Comparison of ENCODE assay signal across 9 cellular contexts in genomic region chr20:50724851-50725721, GRCh38. TPM values are rescaled to one million over a fixed set of nuclear protein-coding genes. Genes with fewer than 3 reads are reported as not detected.
DNase-seq lines count a peak whose midpoint lies in the region; TF ChIP-seq lines count a peak whose summit lies in the region.
"Had no signal": no experiment of that assay in that cellular context is flagged by ENCODE, and none has a peak within 500 bp of the region (broad histone marks: within the 10 kb centered on the region; RNA-seq: fewer than 3 reads in every experiment).

No MANE protein-coding gene starts in this region.

- no peak overlapping the region for H2AFZ ChIP-seq in Karpas-422 (ENCODE audit: low read length)

- H3K9me3 Mint-ChIP-seq in nephron progenitor cell = no peaks in the 10 kb centered on the region
- H3K9me3 Mint-ChIP-seq: memory B cell had no signal

- no peaks in the 10 kb centered on the region for H3K27me3 ChIP-seq in ectodermal cell (ENCODE audit: control insufficient read depth, insufficient read depth, low read length, poor library complexity, severe bottlenecking)
- peaks cover 2% of the 10 kb centered on the region; the same call in 1 of the 2 replicates for H3K27me3 ChIP-seq in Karpas-422 (ENCODE audit: low read length)

- POLR2A ChIA-PET in GM10248 (lab: Yijun Ruan, JAX) = no interaction called here

- H4K20me1 ChIP-seq in Karpas-422 (ENCODE audit: insufficient read depth, low read depth, low read length) = no peaks in the 10 kb centered on the region

- H3K36me3 ChIP-seq in ectodermal cell (ENCODE audit: control insufficient read depth, insufficient read depth, low read length) = no peaks in the 10 kb centered on the region
- no peaks in the 10 kb centered on the region for H3K36me3 ChIP-seq in Karpas-422 (ENCODE audit: insufficient read depth, low read length)

- TF ChIP-seq CTCF in GM10248 (IDR thresholded peaks at IDR 0.05; ENCODE audit: control extremely low read depth, extremely low read depth, low read depth, missing control alignments) = no peak
- TF ChIP-seq CTCF in nephron progenitor cell (IDR thresholded peaks at IDR 0.05) = no peak

- no peak overlapping the region for H3K4me3 ChIP-seq in ectodermal cell (ENCODE audit: insufficient read depth, low read depth, low read length)
- no peak overlapping the region for H3K4me3 ChIP-seq in Karpas-422 (ENCODE audit: low read length)

- H3K36me3 Mint-ChIP-seq in nephron progenitor cell (ENCODE audit: low read depth) = no peaks in the 10 kb centered on the region
- H3K36me3 Mint-ChIP-seq: memory B cell had no signal

- 45 to 46% methylated on average over 14 of the region's 14 CpGs for WGBS in ectodermal cell, 2 experiments

- H3K27ac Mint-ChIP-seq in nephron progenitor cell = no peak overlapping the region
- H3K27ac Mint-ChIP-seq: memory B cell had no signal

- no peaks in the 10 kb centered on the region for H3K9me3 ChIP-seq in ectodermal cell (ENCODE audit: control insufficient read depth, low read length)
- H3K9me3 ChIP-seq in Karpas-422 (ENCODE audit: low read length) = no peaks in the 10 kb centered on the region

- no peak overlapping the region for H3K4me2 ChIP-seq in Karpas-422 (ENCODE audit: low read depth, low read length, poor library complexity, severe bottlenecking)

- peak; percentile 45 for DNase-seq in GM10248 (ENCODE audit: extremely low spot score)
- DNase-seq in SK-MEL-5 (ENCODE audit: low read depth, low spot score) = peak; percentile 83
- peak; percentile 64 for DNase-seq in nephron progenitor cell
- peak; percentile 93 for DNase-seq in stromal cell of bone marrow (ENCODE audit: low read depth)
- DNase-seq in G401 (ENCODE audit: low spot score) = no peak
- no peak for DNase-seq in effector CD4-positive, alpha-beta T cell
- DNase-seq in Karpas-422 = no peak

- H3K9me2 ChIP-seq in Karpas-422 (replicated peaks; ENCODE audit: insufficient read depth, low read length) = no peaks in the 10 kb centered on the region

- H3K4me1 Mint-ChIP-seq in nephron progenitor cell = peaks cover 53% of the 10 kb centered on the region
- H3K4me1 Mint-ChIP-seq: memory B cell had no signal

- H3K27ac ChIP-seq in ectodermal cell (ENCODE audit: insufficient read depth, low read depth, low read length, poor library complexity, severe bottlenecking) (peak overlapping the region; percentile 40), Karpas-422 (ENCODE audit: low read length) (no peak overlapping the region)

- no peak overlapping the region for H3K4me3 Mint-ChIP-seq in nephron progenitor cell
- H3K4me3 Mint-ChIP-seq: memory B cell had no signal

- peaks cover 4% of the 10 kb centered on the region for H3K27me3 Mint-ChIP-seq in nephron progenitor cell (ENCODE audit: low read depth, poor library complexity)

- peaks cover 16% of the 10 kb centered on the region for H3K4me1 ChIP-seq in ectodermal cell (ENCODE audit: control insufficient read depth, insufficient read depth, low read length)
- peaks cover under 1% of the 10 kb centered on the region; the same call in 1 of the 2 replicates for H3K4me1 ChIP-seq in Karpas-422 (ENCODE audit: low read length)

- H3K9ac ChIP-seq in Karpas-422 (ENCODE audit: low read length) = no peak overlapping the region

- in situ Hi-C loops in SK-MEL-5 (cut with HindIII; ENCODE audit: low pct_unique_long_range_greater_than_20kb, low sequenced_read_pairs) = no loop called here
- in situ Hi-C loops in G401 (cut with HindIII; ENCODE audit: low sequenced_read_pairs) = no loop called here

- no peaks in the 10 kb centered on the region for H3K79me2 ChIP-seq in Karpas-422 (ENCODE audit: low read length)

- CTCF ChIA-PET in GM10248 (lab: Yijun Ruan, JAX) = interaction anchor here (1.2 to 2.6 kb wide), 4 partner anchors 24 to 263 kb away, joined by 3 to 11 read pairs (median 4); no protein-coding TSS in a partner anchor

RNA-seq across cellular contexts. Expression of gene PARD6B, which starts 6.3 kb away (rescaled TPM):
- 4.8 and 5.9 TPM in 2 replicates for total RNA-seq in SK-MEL-5 (2014; rRNA removed; shearing (Covaris generic))
- polyA plus RNA-seq in SK-MEL-5 (2015; cell fraction: cytosol; rRNA removed) = 1.6 and 1.9 TPM in 2 replicates
- polyA plus RNA-seq in SK-MEL-5 (2015; cell fraction: nucleus; rRNA removed) = 2.3 and 2.6 TPM in 2 replicates
- 19.1 TPM for polyA plus RNA-seq in ectodermal cell (2013, experiment 1 of 4)
- 22.5 TPM for polyA plus RNA-seq in ectodermal cell (2013, experiment 2 of 4)
- 9.5 TPM for polyA plus RNA-seq in ectodermal cell (2013, experiment 3 of 4)
- polyA plus RNA-seq in ectodermal cell (2013, experiment 4 of 4) = 10.8 TPM
- 30.0 and 43.3 TPM in 2 replicates for total RNA-seq in G401 (2014; rRNA removed; shearing (Covaris generic))
- 2.6 and 5.9 TPM in 2 replicates for total RNA-seq in Karpas-422 (2014; rRNA removed; shearing (Covaris generic); ENCODE audit: low replicate concordance)

RNA-seq across cellular contexts. Expression of gene RIPOR3, which starts 33.7 kb away (rescaled TPM):
- total RNA-seq in SK-MEL-5 (2014; rRNA removed; shearing (Covaris generic)) = not detected in 2 replicates
- not detected in 2 replicates for polyA plus RNA-seq in SK-MEL-5 (2015; cell fraction: cytosol; rRNA removed)
- polyA plus RNA-seq in SK-MEL-5 (2015; cell fraction: nucleus; rRNA removed) = not detected in 2 replicates
- 2.6 TPM for polyA plus RNA-seq in ectodermal cell (2013, experiment 1 of 4)
- 1.9 TPM for polyA plus RNA-seq in ectodermal cell (2013, experiment 2 of 4)
- 1.5 TPM for polyA plus RNA-seq in ectodermal cell (2013, experiment 3 of 4)
- 2.1 TPM for polyA plus RNA-seq in ectodermal cell (2013, experiment 4 of 4)
- 6.9 and 7.4 TPM in 2 replicates for total RNA-seq in G401 (2014; rRNA removed; shearing (Covaris generic))
- total RNA-seq in Karpas-422 (2014; rRNA removed; shearing (Covaris generic); ENCODE audit: low replicate concordance) = not detected in 2 replicates

Comparison
In these comparisons a context has a peak if more than half of its experiments do, and no peak if none do; other contexts are left out.
1. DNase-seq: peak in GM10248 (single experiment), SK-MEL-5 (single experiment), nephron progenitor cell (single experiment) and stromal cell of bone marrow (single experiment); none in G401 (single experiment), effector CD4-positive, alpha-beta T cell (single experiment) and Karpas-422 (single experiment).